Comparison of ENCODE assay signal across 9 cellular contexts in the genomic region with DNA sequence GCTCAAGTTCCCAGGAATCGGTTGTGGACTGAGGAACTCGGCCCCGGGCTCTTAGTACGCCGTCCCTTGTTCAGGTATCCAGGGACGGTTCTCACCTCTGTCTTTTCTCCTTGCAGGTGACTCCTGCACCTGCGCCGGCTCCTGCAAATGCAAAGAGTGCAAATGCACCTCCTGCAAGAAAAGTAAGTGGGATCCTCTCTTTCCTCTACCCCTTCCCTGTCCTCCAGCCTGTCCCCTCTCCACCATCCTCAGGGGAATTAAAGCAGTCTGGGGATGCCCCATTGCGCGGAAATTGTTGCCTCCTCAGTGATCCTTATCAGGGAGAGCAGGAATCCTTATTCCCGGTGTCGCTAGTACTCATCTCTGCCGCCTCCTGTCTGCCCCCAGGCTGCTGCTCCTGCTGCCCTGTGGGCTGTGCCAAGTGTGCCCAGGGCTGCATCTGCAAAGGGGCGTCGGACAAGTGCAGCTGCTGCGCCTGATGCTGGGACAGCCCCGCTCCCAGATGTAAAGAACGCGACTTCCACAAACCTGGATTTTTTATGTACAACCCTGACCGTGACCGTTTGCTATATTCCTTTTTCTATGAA. TPM values are rescaled to one million over a fixed set of nuclear protein-coding genes. Genes with fewer than 3 reads are reported as not detected.
DNase-seq lines count a peak whose midpoint lies in the region; ATAC-seq and TF ChIP-seq lines count a peak whose summit lies in the region.
"Had no signal": no experiment of that assay in that cellular context is flagged by ENCODE, and none has a peak within 500 bp of the region (broad histone marks: within the 10 kb centered on the region; RNA-seq: fewer than 3 reads in every experiment).

No MANE protein-coding gene starts in this region.

- peaks cover 13% of the 10 kb centered on the region for H3K36me3 Mint-ChIP-seq in activated T-helper 17 cell treated with anti-CD3 and anti-CD28 coated beads, Interleukin-2, amount 50 U/mL, for 72 hours (ENCODE audit: low read depth)
- no peaks in the 10 kb centered on the region for H3K36me3 Mint-ChIP-seq in stimulated activated effector memory CD8-positive, alpha-beta T cell treated with anti-CD3 and anti-CD28 coated beads, Interleukin-12 subunit alpha, Interleukin-12 subunit beta, amount 100 ng/mL, for 72 hours

- DNase-seq in H7 (no peak), NCI-H2227 treated with DMSO at 0.1 percent for 48 hours (lab: John Stamatoyannopoulos, UW) (no peak), putamen (ENCODE audit: low spot score) (no peak)
- DNase-seq in stimulated activated effector memory CD8-positive, alpha-beta T cell treated with anti-CD3 and anti-CD28 coated beads, Interleukin-12 subunit alpha, Interleukin-12 subunit beta, amount 100 ng/mL, for 72 hours (ENCODE audit: low spot score in 2 of 2): peak in 1 of 2 donors; percentile 64

- H3K4me1 ChIP-seq in iPS-18a (ENCODE audit: control insufficient read depth, low read depth, low read length): peaks cover 13% of the 10 kb centered on the region

- H3K36me3 ChIP-seq in H7 (replicated peaks; ENCODE audit: control insufficient read depth, insufficient read depth, low read length): no peaks in the 10 kb centered on the region
- H3K36me3 ChIP-seq in iPS-18a (ENCODE audit: control insufficient read depth, low read depth, low read length): no peaks in the 10 kb centered on the region

- peaks cover 48% of the 10 kb centered on the region for H3K4me1 Mint-ChIP-seq in activated T-helper 17 cell treated with anti-CD3 and anti-CD28 coated beads, Interleukin-2, amount 50 U/mL, for 72 hours
- peaks cover 59% of the 10 kb centered on the region for H3K4me1 Mint-ChIP-seq in stimulated activated effector memory CD8-positive, alpha-beta T cell treated with anti-CD3 and anti-CD28 coated beads, Interleukin-12 subunit alpha, Interleukin-12 subunit beta, amount 100 ng/mL, for 72 hours

- peaks cover 36% of the 10 kb centered on the region for H3K27me3 ChIP-seq in H7 (ENCODE audit: control insufficient read depth, insufficient read depth, low read length)
- peaks cover 68% of the 10 kb centered on the region for H3K27me3 ChIP-seq in iPS-18a (ENCODE audit: control insufficient read depth, insufficient read depth, low read length)

- H3K4me3 Mint-ChIP-seq in activated T-helper 17 cell treated with anti-CD3 and anti-CD28 coated beads, Interleukin-2, amount 50 U/mL, for 72 hours: peak overlapping the region; percentile 98
- peak overlapping the region; percentile 86 for H3K4me3 Mint-ChIP-seq in stimulated activated effector memory CD8-positive, alpha-beta T cell treated with anti-CD3 and anti-CD28 coated beads, Interleukin-12 subunit alpha, Interleukin-12 subunit beta, amount 100 ng/mL, for 72 hours

- H3K27me3 Mint-ChIP-seq in activated T-helper 17 cell treated with anti-CD3 and anti-CD28 coated beads, Interleukin-2, amount 50 U/mL, for 72 hours: no peaks in the 10 kb centered on the region

- peak overlapping the region; percentile 95 for H3K27ac Mint-ChIP-seq in activated T-helper 17 cell treated with anti-CD3 and anti-CD28 coated beads, Interleukin-2, amount 50 U/mL, for 72 hours
- H3K27ac Mint-ChIP-seq in stimulated activated effector memory CD8-positive, alpha-beta T cell treated with anti-CD3 and anti-CD28 coated beads, Interleukin-12 subunit alpha, Interleukin-12 subunit beta, amount 100 ng/mL, for 72 hours: peak overlapping the region; percentile 60

- no peak for ATAC-seq in activated T-helper 17 cell treated with anti-CD3 and anti-CD28 coated beads, Interleukin-2, amount 50 U/mL, for 72 hours (replicated peaks)
- ATAC-seq in stimulated activated effector memory CD8-positive, alpha-beta T cell treated with anti-CD3 and anti-CD28 coated beads, Interleukin-12 subunit alpha, Interleukin-12 subunit beta, amount 100 ng/mL, for 72 hours: no peak
- ATAC-seq in GM21529 (IDR thresholded peaks at IDR 0.05; ENCODE audit: unreplicated experiment): no peak

- H3K9me3 Mint-ChIP-seq in activated T-helper 17 cell treated with anti-CD3 and anti-CD28 coated beads, Interleukin-2, amount 50 U/mL, for 72 hours: no peaks in the 10 kb centered on the region
- H3K9me3 Mint-ChIP-seq in stimulated activated effector memory CD8-positive, alpha-beta T cell treated with anti-CD3 and anti-CD28 coated beads, Interleukin-12 subunit alpha, Interleukin-12 subunit beta, amount 100 ng/mL, for 72 hours: no peaks in the 10 kb centered on the region

- peak overlapping the region; percentile 68 for H3K27ac ChIP-seq in 22Rv1
- no peak overlapping the region for H3K27ac ChIP-seq in iPS-18a (ENCODE audit: low read length)

- H3K4me3 ChIP-seq in H7 (ENCODE audit: insufficient read depth, low read depth, low read length) (peak overlapping the region; percentile 38), iPS-18a (ENCODE audit: low read length) (peak overlapping the region; percentile 70)

- H3K9me3 ChIP-seq in iPS-18a (ENCODE audit: control insufficient read depth, low read depth, low read length): no peaks in the 10 kb centered on the region

- H3K9ac ChIP-seq in iPS-18a (ENCODE audit: low read length): peak overlapping the region; percentile 52

- TF ChIP-seq CTCF in 22Rv1 (IDR thresholded peaks at IDR 0.05): no peak; the same call in 1 of the 2 replicates

RNA-seq across cellular contexts. Expression of a gene that starts 0.6 kb away (rescaled TPM):
- total RNA-seq in H7 (2014; rRNA removed; shearing (Covaris generic)): 31.9 and 36.9 TPM in 2 replicates
- total RNA-seq in activated T-helper 17 cell treated with anti-CD3 and anti-CD28 coated beads, Interleukin-2, amount 50 U/mL, for 72 hours: 100 to 1,000 TPM in 1 of 2 donors, 10 to 100 TPM in 1; 25.6 to 114 TPM

RNA-seq across cellular contexts. Expression of a gene that starts 16.6 kb away (rescaled TPM):
- total RNA-seq in H7 (2014; rRNA removed; shearing (Covaris generic)): 22.3 and 35.8 TPM in 2 replicates
- total RNA-seq in activated T-helper 17 cell treated with anti-CD3 and anti-CD28 coated beads, Interleukin-2, amount 50 U/mL, for 72 hours: under 1 TPM in 1 of 2 donors, not detected in 1; 0.53 TPM

RNA-seq across cellular contexts. Expression of a gene that starts 19.6 kb away (rescaled TPM):
- 0.31 TPM in 1 of 2 replicates, not detected in the other for total RNA-seq in H7 (2014; rRNA removed; shearing (Covaris generic))
- 10 to 100 TPM in 1 of 2 donors, 1 to 10 TPM in 1; 3.0 to 73.8 TPM for total RNA-seq in activated T-helper 17 cell treated with anti-CD3 and anti-CD28 coated beads, Interleukin-2, amount 50 U/mL, for 72 hours
- total RNA-seq: renal cortical epithelial cell had no signal

RNA-seq across cellular contexts. Expression of a gene that starts 23.5 kb away (rescaled TPM):
- total RNA-seq in H7 (2014; rRNA removed; shearing (Covaris generic)): 0.80 and 0.81 TPM in 2 replicates
- total RNA-seq in activated T-helper 17 cell treated with anti-CD3 and anti-CD28 coated beads, Interleukin-2, amount 50 U/mL, for 72 hours: not detected

RNA-seq across cellular contexts. Expression of a gene that starts 29.5 kb away (rescaled TPM):
- total RNA-seq in H7 (2014; rRNA removed; shearing (Covaris generic)): 1.1 TPM in 1 of 2 replicates, not detected in the other
- 1 to 10 TPM; 1.5 to 6.5 TPM for total RNA-seq in activated T-helper 17 cell treated with anti-CD3 and anti-CD28 coated beads, Interleukin-2, amount 50 U/mL, for 72 hours

Comparison
In these comparisons a context has a peak if more than half of its experiments do, and no peak if none do; other contexts are left out.
1. RNA of a gene that starts 16.6 kb away (total RNA-seq): 22.3 to 35.8 TPM in H7; 0.53 TPM in activated T-helper 17 cell treated with anti-CD3 and anti-CD28 coated beads, Interleukin-2, amount 50 U/mL, for 72 hours; every median in the first group is over 10 times any median in the second.